Comparison of ENCODE assay signal across 17 cellular contexts in genomic region chr12:3995276-3995675, GRCh38.
"Had no signal": no experiment of that assay in that cellular context is flagged by ENCODE, and none has a peak within 500 bp of the region (broad histone marks: within the 10 kb centered on the region; RNA-seq: fewer than 3 reads in every experiment).

No MANE protein-coding gene starts in this region.

- H3K9me3 Mint-ChIP-seq: effector memory CD8-positive, alpha-beta T cell; memory B cell; neural crest cell; stimulated activated effector memory CD8-positive, alpha-beta T cell treated with anti-CD3 and anti-CD28 coated beads, Interleukin-12 subunit alpha, Interleukin-12 subunit beta, amount 100 ng/mL, for 72 hours had no signal

- H3K4me2 ChIP-seq: smooth muscle cell had no signal

- H3K36me3 Mint-ChIP-seq: memory B cell; naive thymus-derived CD4-positive, alpha-beta T cell had no signal

- H3K36me3 ChIP-seq: esophagus squamous epithelium, heart right ventricle, neutrophil, pancreas, right lobe of liver, stomach, thyroid gland, upper lobe of left lung had no signal

- H3K27ac Mint-ChIP-seq: stimulated activated effector memory CD8-positive, alpha-beta T cell treated with anti-CD3 and anti-CD28 coated beads, Interleukin-12 subunit alpha, Interleukin-12 subunit beta, amount 100 ng/mL, for 72 hours had no signal

- H3K9me3 ChIP-seq: esophagus squamous epithelium, heart right ventricle, neutrophil, pancreas, right lobe of liver, stomach, thyroid gland, upper lobe of left lung had no signal

- H3K27me3 ChIP-seq: pancreas, right lobe of liver, thyroid gland, upper lobe of left lung had no signal

- H3K4me3 Mint-ChIP-seq: effector memory CD8-positive, alpha-beta T cell; memory B cell; neural crest cell; stimulated activated effector memory CD8-positive, alpha-beta T cell treated with anti-CD3 and anti-CD28 coated beads, Interleukin-12 subunit alpha, Interleukin-12 subunit beta, amount 100 ng/mL, for 72 hours had no signal

- FAIRE-seq: urothelium cell line had no signal

- H3K4me1 ChIP-seq: heart right ventricle had no signal

- H3K4me3 ChIP-seq: coronary artery, esophagus squamous epithelium, heart right ventricle, lung, pancreas, right lobe of liver, smooth muscle cell, stomach, thyroid gland, upper lobe of left lung had no signal

- H3K27ac ChIP-seq: coronary artery, esophagus squamous epithelium, heart right ventricle, neutrophil, pancreas, right lobe of liver, stomach, thyroid gland, upper lobe of left lung had no signal
